ENCODE assay signal across 10 cellular contexts in the genomic region with DNA sequence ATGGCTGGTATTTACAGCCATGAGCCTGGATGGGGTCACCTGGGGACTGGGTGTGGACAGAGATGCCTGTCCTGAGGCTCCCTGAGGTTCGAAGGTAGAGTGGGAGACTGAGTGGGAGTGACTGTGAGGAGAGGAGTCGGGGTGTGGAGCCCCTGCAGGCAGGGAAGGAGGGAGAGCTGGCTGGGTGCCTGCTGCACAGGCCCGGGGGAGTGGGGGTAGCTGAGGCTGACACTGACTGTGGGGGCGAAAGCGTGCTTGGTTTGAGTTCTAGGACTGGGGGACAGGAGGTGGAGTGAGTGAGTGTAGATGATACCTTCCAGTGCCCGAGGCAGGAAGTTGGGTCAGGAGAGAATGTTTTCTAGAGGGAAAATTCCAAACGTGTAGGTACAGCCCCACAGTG. TPM values are rescaled to one million over a fixed set of nuclear protein-coding genes. Genes with fewer than 3 reads are reported as not detected.
DNase-seq lines count a peak whose midpoint lies in the region; ATAC-seq, FAIRE-seq and TF ChIP-seq lines count a peak whose summit lies in the region.
"Had no signal": no experiment of that assay in that cellular context is flagged by ENCODE, and none has a peak within 500 bp of the region (broad histone marks: within the 10 kb centered on the region; RNA-seq: fewer than 3 reads in every experiment).

No MANE protein-coding gene starts in this region.

- in situ Hi-C loops in IMR-90 (cut with MboI; ENCODE audit: low sequenced_read_pairs): loop anchor here (5.0 kb wide), 1 partner anchor 40 kb away; no protein-coding TSS in a partner anchor

- peak overlapping the region; percentile 69 for H2AK5ac ChIP-seq in IMR-90 (ENCODE audit: low read depth, low read length)

- TF ChIP-seq RAD21 in IMR-90 (IDR thresholded peaks at IDR 0.05; ENCODE audit: low read length): no peak

- no peak overlapping the region for H2BK15ac ChIP-seq in IMR-90 (ENCODE audit: low read depth, low read length)

- CTCF ChIA-PET in Caco-2 (lab: Charles Lee): interaction anchor here (1.6 kb wide), 1 partner anchor 16 kb away, joined by 5 read pairs; the partner anchor contains the start of gene MARCHF2
- CTCF ChIA-PET in IMR-90 (lab: Yijun Ruan, JAX): no interaction called here

- 0 out of 2 replicates have a peak overlapping the region, but pooled peaks have one; percentile 29 for H3K14ac ChIP-seq in IMR-90 (replicated peaks; ENCODE audit: low read depth, low read length)

- H3K79me1 ChIP-seq in IMR-90 (ENCODE audit: low read depth in 1 of 2, low read length in 2 of 2): peaks cover 40 to 72% of the 10 kb centered on the region in 2 experiments

- no peak overlapping the region for H2BK20ac ChIP-seq in IMR-90 (ENCODE audit: low read depth, low read length)

- H3K4me1 ChIP-seq in Caco-2: 0 out of 2 replicates have a peak, but pooled peaks cover 5% of the 10 kb centered on the region
- peaks cover 11% of the 10 kb centered on the region for H3K4me1 ChIP-seq in IMR-90 (ENCODE audit: control insufficient read depth, insufficient read depth, low read length)

- no peak overlapping the region for H3K23ac ChIP-seq in IMR-90 (ENCODE audit: low read depth, low read length)

- H3K36me3 Mint-ChIP-seq in Caco-2 (ENCODE audit: insufficient read depth, unreplicated experiment) (peaks cover 26% of the 10 kb centered on the region), nephron (ENCODE audit: low read depth) (peaks cover 24% of the 10 kb centered on the region)
- H3K36me3 Mint-ChIP-seq in central memory CD8-positive, alpha-beta T cell (ENCODE audit: insufficient read depth): peaks cover 20% of the 10 kb centered on the region

- H3K9me3 Mint-ChIP-seq in Caco-2 (ENCODE audit: unreplicated experiment) (no peaks in the 10 kb centered on the region), nephron (no peaks in the 10 kb centered on the region)
- no peaks in the 10 kb centered on the region for H3K9me3 Mint-ChIP-seq in central memory CD8-positive, alpha-beta T cell
- H3K9me3 Mint-ChIP-seq: activated CD4-positive, alpha-beta memory T cell treated with anti-CD3 and anti-CD28 coated beads for 36 hours had no signal

- H3K4me3 ChIP-seq in Caco-2 (ENCODE audit: low read depth, low read length) (no peak overlapping the region), IMR-90 (ENCODE audit: insufficient read depth, low read depth, low read length) (no peak overlapping the region)

- dilution Hi-C loops in IMR-90 (cut with HindIII; ENCODE audit: low sequenced_read_pairs, unreplicated experiment): no loop called here

- H4K5ac ChIP-seq in IMR-90 (ENCODE audit: low read depth, low read length): no peak overlapping the region

- peak overlapping the region; percentile 15; the same call in 1 of the 2 replicates for H4K91ac ChIP-seq in IMR-90 (ENCODE audit: insufficient read depth, low read depth, low read length)

- no peak overlapping the region for H3K27ac ChIP-seq in IMR-90 (ENCODE audit: insufficient read depth, low read length)

- H3K9me3 ChIP-seq in Caco-2: no peaks in the 10 kb centered on the region
- no peaks in the 10 kb centered on the region for H3K9me3 ChIP-seq in IMR-90 (ENCODE audit: control insufficient read depth, insufficient read depth, low read length)

- no peak for FAIRE-seq in GM12892 (lab: Jason Lieb, UNC)

- POLR2A ChIA-PET in Caco-2 (lab: Charles Lee): no interaction called here
- POLR2A ChIA-PET in IMR-90 (lab: Charles Lee; ENCODE audit: unreplicated experiment): no interaction called here

- H2BK5ac ChIP-seq in IMR-90 (ENCODE audit: low read depth, low read length, poor library complexity, severe bottlenecking): no peak overlapping the region

- intact Hi-C loops in Caco-2 (cut with micrococcal nuclease; ENCODE audit: unreplicated experiment): loop anchor here (2.0 to 5.0 kb wide), 2 partner anchors 42 to 130 kb away; no protein-coding TSS in a partner anchor
- intact Hi-C loops in IMR-90 (cut with micrococcal nuclease): no loop called here
- intact Hi-C loops in left colon (cut with DNase I, micrococcal nuclease): no loop called here

- no peak overlapping the region for H3K18ac ChIP-seq in IMR-90 (ENCODE audit: low read depth, low read length)

- WGBS in IMR-90 (ENCODE audit: extremely low coverage in 2 of 2, insufficient read length in 1 of 2), 2 experiments: 75% methylated on average over 2 of the region's 7 CpGs; no CpG with 5 or more reads in 1 of the 2 experiments

- ATAC-seq in IMR-90 (ENCODE audit: low read depth): no peak; the same call in 1 of the 2 replicates
- ATAC-seq in central memory CD8-positive, alpha-beta T cell (replicated peaks; ENCODE audit: extremely low read depth, poor library complexity, severe bottlenecking): no peak
- no peak for ATAC-seq in HG03108 (IDR thresholded peaks at IDR 0.05; ENCODE audit: unreplicated experiment)
- no peak for ATAC-seq in left colon

- H2AFZ ChIP-seq in IMR-90 (replicated peaks; ENCODE audit: low read length, poor library complexity): no peak overlapping the region

- H3K9ac ChIP-seq in IMR-90 (ENCODE audit: low read depth, low read length): no peak overlapping the region

- H2BK120ac ChIP-seq in IMR-90 (ENCODE audit: low read depth, low read length): no peak overlapping the region

- H3K27me3 ChIP-seq in Caco-2 (replicated peaks; ENCODE audit: control insufficient read depth, insufficient read depth, low read length) (no peaks in the 10 kb centered on the region), IMR-90 (ENCODE audit: control insufficient read depth, insufficient read depth, low read length) (no peaks in the 10 kb centered on the region)

- peak overlapping the region; percentile 48 for H3K27ac Mint-ChIP-seq in Caco-2 (ENCODE audit: unreplicated experiment)
- peak overlapping the region; percentile 53 for H3K27ac Mint-ChIP-seq in central memory CD8-positive, alpha-beta T cell (ENCODE audit: low read depth)
- peak overlapping the region; percentile 90 to 93 (median 91) for H3K27ac Mint-ChIP-seq in nephron

- H3K4me1 Mint-ChIP-seq in Caco-2 (ENCODE audit: low read depth, unreplicated experiment) (peaks cover 13% of the 10 kb centered on the region), nephron (peaks cover 27% of the 10 kb centered on the region)
- peaks cover 26% of the 10 kb centered on the region for H3K4me1 Mint-ChIP-seq in central memory CD8-positive, alpha-beta T cell

- TF ChIP-seq POLR2A in IMR-90 (IDR thresholded peaks at IDR 0.05; ENCODE audit: low read depth, low read length) (no peak), GM12892 (IDR thresholded peaks at IDR 0.05; ENCODE audit: low read depth, low read length) (no peak)

- peaks cover 73% of the 10 kb centered on the region for H4K20me1 ChIP-seq in IMR-90 (ENCODE audit: insufficient read depth, low read length)

- H3K36me3 ChIP-seq in Caco-2 (ENCODE audit: control insufficient read depth, insufficient read depth, low read length): peaks cover 2% of the 10 kb centered on the region; the same call in 1 of the 2 replicates
- peaks cover 14% of the 10 kb centered on the region for H3K36me3 ChIP-seq in IMR-90 (ENCODE audit: control insufficient read depth, insufficient read depth, low read length)

- no peak overlapping the region for H4K8ac ChIP-seq in IMR-90 (ENCODE audit: low read depth in 2 of 2, low read length in 2 of 2)

- H2AK9ac ChIP-seq in IMR-90 (replicated peaks; ENCODE audit: low read depth, low read length, poor library complexity): peak overlapping the region; percentile 58

- no peak overlapping the region for H3K4me2 ChIP-seq in IMR-90 (ENCODE audit: low read depth, low read length)

- BruUV-seq in Caco-2 (replicated peaks; lab: Mats Ljungman, UMichigan) (no TSS peak), IMR-90 (replicated peaks; lab: Mats Ljungman, UMichigan) (no TSS peak)

- peaks cover 27% of the 10 kb centered on the region for H3K9me1 ChIP-seq in IMR-90 (ENCODE audit: insufficient read depth, low read length)

- H3K27me3 Mint-ChIP-seq in Caco-2 (ENCODE audit: insufficient read depth, unreplicated experiment) (no peaks in the 10 kb centered on the region), nephron (ENCODE audit: low read depth) (no peaks in the 10 kb centered on the region)
- no peaks in the 10 kb centered on the region for H3K27me3 Mint-ChIP-seq in central memory CD8-positive, alpha-beta T cell
- H3K27me3 Mint-ChIP-seq: activated CD4-positive, alpha-beta memory T cell treated with anti-CD3 and anti-CD28 coated beads for 36 hours had no signal

- no peak overlapping the region for H3K56ac ChIP-seq in IMR-90 (ENCODE audit: extremely low read depth, insufficient read depth, low read length)

- DNase-seq in Caco-2 (no peak), IMR-90 (no peak), NCI-H345 treated with DMSO at 0.1 percent for 48 hours (lab: John Stamatoyannopoulos, UW; ENCODE audit: unreplicated experiment) (no peak), left colon (no peak), GM12892 (ENCODE audit: insufficient read length) (no peak)
- no peak for DNase-seq in central memory CD8-positive, alpha-beta T cell (ENCODE audit: low spot score in 2 of 2)

- no peak overlapping the region for H3K4ac ChIP-seq in IMR-90 (ENCODE audit: low read depth, low read length)

- TF ChIP-seq CTCF in Caco-2 (IDR thresholded peaks at IDR 0.05; ENCODE audit: insufficient read depth in 1 of 2, low read depth in 1 of 2, low read length in 1 of 2, severe bottlenecking in 1 of 2, unreplicated experiment in 1 of 2): no peak
- no peak for TF ChIP-seq CTCF in IMR-90 (conservative IDR thresholded peaks at IDR 0.05; ENCODE audit: low read depth, low read length)
- no peak for TF ChIP-seq CTCF in nephron (IDR thresholded peaks at IDR 0.05; ENCODE audit: unreplicated experiment in 3 of 3)

- H3K4me3 Mint-ChIP-seq in Caco-2 (ENCODE audit: unreplicated experiment) (no peak overlapping the region), nephron (peak overlapping the region; percentile 35 to 60 (median 53))
- H3K4me3 Mint-ChIP-seq in central memory CD8-positive, alpha-beta T cell: no peak overlapping the region
- H3K4me3 Mint-ChIP-seq: activated CD4-positive, alpha-beta memory T cell treated with anti-CD3 and anti-CD28 coated beads for 36 hours had no signal

RNA-seq across cellular contexts. Expression of gene RAB11B, which starts 7.1 kb away (rescaled TPM):
- total RNA-seq in Caco-2 (2022) (86.3 and 91.3 TPM in 2 replicates), IMR-90 (2012; rRNA removed) (8.2 and 12.2 TPM in 2 replicates), left colon (100 to 1,000 TPM; 112 to 135 TPM)
- 117 and 120 TPM in 2 replicates for polyA plus RNA-seq in IMR-90 (2012; rRNA removed)
- 49.1 and 143 TPM in 2 replicates for polyA plus RNA-seq in IMR-90 (2012; cell fraction: cytosol; rRNA removed)
- polyA plus RNA-seq in IMR-90 (2012; cell fraction: nucleus; rRNA removed; ENCODE audit: low replicate concordance): 189 and 288 TPM in 2 replicates
- 19.8 TPM for polyA plus RNA-seq in GM12892 (2012; ENCODE audit: missing spikeins)

RNA-seq across cellular contexts. Expression of gene MARCHF2, which starts 15.8 kb away (rescaled TPM):
- 13.8 and 15.2 TPM in 2 replicates for total RNA-seq in Caco-2 (2022)
- 48.6 and 58.8 TPM in 2 replicates for total RNA-seq in IMR-90 (2012; rRNA removed)
- polyA plus RNA-seq in IMR-90 (2012; rRNA removed): 33.8 and 39.1 TPM in 2 replicates
- 13.0 and 59.2 TPM in 2 replicates for polyA plus RNA-seq in IMR-90 (2012; cell fraction: cytosol; rRNA removed)
- polyA plus RNA-seq in IMR-90 (2012; cell fraction: nucleus; rRNA removed; ENCODE audit: low replicate concordance): 29.7 and 55.1 TPM in 2 replicates
- total RNA-seq in left colon: 10 to 100 TPM; 27.2 to 46.6 TPM
- polyA plus RNA-seq in GM12892 (2012; ENCODE audit: missing spikeins): 10.5 TPM

RNA-seq across cellular contexts. Expression of gene ANGPTL4, which starts 33.3 kb away (rescaled TPM):
- 0.63 and 1.2 TPM in 2 replicates for total RNA-seq in Caco-2 (2022)
- total RNA-seq in IMR-90 (2012; rRNA removed): 1.4 and 1.9 TPM in 2 replicates
- 19.1 and 21.5 TPM in 2 replicates for polyA plus RNA-seq in IMR-90 (2012; rRNA removed)
- 14.3 and 20.8 TPM in 2 replicates for polyA plus RNA-seq in IMR-90 (2012; cell fraction: cytosol; rRNA removed)
- 31.8 and 52.0 TPM in 2 replicates for polyA plus RNA-seq in IMR-90 (2012; cell fraction: nucleus; rRNA removed; ENCODE audit: low replicate concordance)
- 1 to 10 TPM; 3.2 TPM for total RNA-seq in left colon
- not detected for polyA plus RNA-seq in GM12892 (2012; ENCODE audit: missing spikeins)
- total RNA-seq: myocyte had no signal

RNA-seq across cellular contexts. Expression of gene HNRNPM, which starts 47.5 kb away (rescaled TPM):
- 271 and 286 TPM in 2 replicates for total RNA-seq in Caco-2 (2022)
- total RNA-seq in IMR-90 (2012; rRNA removed): 75.6 and 90.5 TPM in 2 replicates
- 197 and 249 TPM in 2 replicates for polyA plus RNA-seq in IMR-90 (2012; rRNA removed)
- polyA plus RNA-seq in IMR-90 (2012; cell fraction: cytosol; rRNA removed): 223 and 344 TPM in 2 replicates
- polyA plus RNA-seq in IMR-90 (2012; cell fraction: nucleus; rRNA removed; ENCODE audit: low replicate concordance): 124 and 380 TPM in 2 replicates
- total RNA-seq in left colon: 100 to 1,000 TPM in 1 of 2 donors, 10 to 100 TPM in 1; 99.8 to 136 TPM
- 159 TPM for polyA plus RNA-seq in GM12892 (2012; ENCODE audit: missing spikeins)

RNA-seq across cellular contexts. Expression of gene KANK3, which starts 54.2 kb away (rescaled TPM):
- total RNA-seq in Caco-2 (2022): 1.1 TPM in 2 replicates
- total RNA-seq in IMR-90 (2012; rRNA removed): not detected in 2 replicates
- 0.04 and 0.07 TPM in 2 replicates for polyA plus RNA-seq in IMR-90 (2012; rRNA removed)
- polyA plus RNA-seq in IMR-90 (2012; cell fraction: cytosol; rRNA removed): 0.05 and 0.08 TPM in 2 replicates
- 0.18 and 0.84 TPM in 2 replicates for polyA plus RNA-seq in IMR-90 (2012; cell fraction: nucleus; rRNA removed; ENCODE audit: low replicate concordance)
- 1 to 10 TPM; 2.4 to 2.6 TPM for total RNA-seq in left colon
- polyA plus RNA-seq in GM12892 (2012; ENCODE audit: missing spikeins): not detected

Comparison
In these comparisons a context has a peak if more than half of its experiments do, and no peak if none do; other contexts are left out.
1. H3K4me3 Mint-ChIP-seq: peak in nephron (3 of 3); none in Caco-2 (single experiment) and central memory CD8-positive, alpha-beta T cell (single experiment).
2. Peak in every context shown above with its lines, with median percentiles within 50 percentile points of each other: H3K27ac Mint-ChIP-seq.